28 cellular contexts compared by ENCODE assay signal in genomic region chr22:48473202-48473601, GRCh38.
"Had no signal": no experiment of that assay in that cellular context is flagged by ENCODE, and none has a peak within 500 bp of the region (broad histone marks: within the 10 kb centered on the region; RNA-seq: fewer than 3 reads in every experiment).

No MANE protein-coding gene starts in this region.

- ATAC-seq: activated CD4-positive, CD25-positive, alpha-beta regulatory T cell treated with anti-CD3 and anti-CD28 coated beads, Interleukin-2, amount 50 U/mL, for 24 hours; activated CD8-positive, alpha-beta T cell treated with anti-CD3 and anti-CD28 coated beads for 36 hours; activated T-cell treated with anti-CD3 and anti-CD28 coated beads, Interleukin-2, amount 50 U/mL, for 72 hours; gastroesophageal sphincter; heart right ventricle; T-helper 17 cell had no signal

- H3K27me3 ChIP-seq: brain microvascular endothelial cell had no signal

- H3K4me3 ChIP-seq: esophagus squamous epithelium, gastroesophageal sphincter, heart right ventricle had no signal

- H3K9me3 Mint-ChIP-seq: activated CD8-positive, alpha-beta T cell treated with anti-CD3 and anti-CD28 coated beads for 36 hours; activated T-cell treated with anti-CD3 and anti-CD28 coated beads, Interleukin-2, amount 50 U/mL, for 24 hours; activated T-cell treated with anti-CD3 and anti-CD28 coated beads, Interleukin-2, amount 50 U/mL, for 72 hours; T-helper 2 cell treated with Interferon-gamma antibody and Interleukin-4, amounts not matched to agents 5 μg/mL and 100 μg/mL, for 36 hours had no signal

- H3K4me1 Mint-ChIP-seq: activated B cell treated with CpG ODN at 0.5 μM for 24 hours, T-helper 17 cell had no signal

- H3K36me3 ChIP-seq: brain microvascular endothelial cell, esophagus squamous epithelium, gastroesophageal sphincter, heart right ventricle, WERI-Rb-1 had no signal

- H3K4me3 Mint-ChIP-seq: activated B cell treated with CpG ODN at 0.5 μM for 24 hours; activated CD8-positive, alpha-beta T cell treated with anti-CD3 and anti-CD28 coated beads for 36 hours; activated naive CD4-positive, alpha-beta T cell treated with anti-CD3 and anti-CD28 coated beads for 36 hours; activated naive CD8-positive, alpha-beta T cell; activated T-cell treated with anti-CD3 and anti-CD28 coated beads, Interleukin-2, amount 50 U/mL, for 24 hours; activated T-cell treated with anti-CD3 and anti-CD28 coated beads, Interleukin-2, amount 50 U/mL, for 72 hours; T-helper 17 cell; T-helper 2 cell treated with Interferon-gamma antibody and Interleukin-4, amounts not matched to agents 5 μg/mL and 100 μg/mL, for 36 hours had no signal

- H3K4me1 ChIP-seq: esophagus squamous epithelium, gastroesophageal sphincter, heart right ventricle had no signal

- DNase-seq: activated B cell treated with CpG ODN at 0.5 μM for 24 hours; activated CD4-positive, alpha-beta T cell treated with anti-CD3 and anti-CD28 coated beads for 48 hours; activated CD4-positive, alpha-beta T cell treated with anti-CD3 and anti-CD28 coated beads, Interleukin-2, amount 50 U/mL, for 1 hour; activated CD4-positive, alpha-beta T cell treated with anti-CD3 and anti-CD28 coated beads, Interleukin-2, amount 50 U/mL, for 48 hours; activated CD8-positive, alpha-beta memory T cell treated with anti-CD3 and anti-CD28 coated beads for 24 hours; activated CD8-positive, alpha-beta memory T cell treated with anti-CD3 and anti-CD28 coated beads, Interleukin-2, amount 50 U/mL, for 4 hours; activated CD8-positive, alpha-beta T cell treated with anti-CD3 and anti-CD28 coated beads for 36 hours; activated naive CD4-positive, alpha-beta T cell treated with anti-CD3 and anti-CD28 coated beads for 36 hours; activated T-cell treated with anti-CD3 and anti-CD28 coated beads for 4 hours; activated T-cell treated with anti-CD3 and anti-CD28 coated beads, Interleukin-2, amount 50 U/mL, for 24 hours; activated T-cell treated with anti-CD3 and anti-CD28 coated beads, Interleukin-2, amount 50 U/mL, for 72 hours; amniotic stem cell; anterior cingulate cortex; brain microvascular endothelial cell; caudate nucleus; effector CD8-positive, alpha-beta T cell; esophagus squamous epithelium; foreskin melanocyte; heart right ventricle; T-helper 1 cell; T-helper 17 cell; T1000; WERI-Rb-1 had no signal

- H3K27ac Mint-ChIP-seq: activated B cell treated with CpG ODN at 0.5 μM for 24 hours; activated CD8-positive, alpha-beta T cell treated with anti-CD3 and anti-CD28 coated beads for 36 hours; activated naive CD4-positive, alpha-beta T cell treated with anti-CD3 and anti-CD28 coated beads for 36 hours; activated naive CD8-positive, alpha-beta T cell; activated T-cell treated with anti-CD3 and anti-CD28 coated beads, Interleukin-2, amount 50 U/mL, for 24 hours; activated T-cell treated with anti-CD3 and anti-CD28 coated beads, Interleukin-2, amount 50 U/mL, for 72 hours; T-helper 17 cell; T-helper 2 cell treated with Interferon-gamma antibody and Interleukin-4, amounts not matched to agents 5 μg/mL and 100 μg/mL, for 36 hours had no signal

- H3K9me3 ChIP-seq: esophagus squamous epithelium, gastroesophageal sphincter, heart right ventricle had no signal

- H3K27ac ChIP-seq: brain microvascular endothelial cell, epithelial cell of prostate, esophagus squamous epithelium, gastroesophageal sphincter, heart right ventricle, WERI-Rb-1 had no signal

- H3K36me3 Mint-ChIP-seq: activated naive CD8-positive, alpha-beta T cell had no signal
